In the genomic region with DNA sequence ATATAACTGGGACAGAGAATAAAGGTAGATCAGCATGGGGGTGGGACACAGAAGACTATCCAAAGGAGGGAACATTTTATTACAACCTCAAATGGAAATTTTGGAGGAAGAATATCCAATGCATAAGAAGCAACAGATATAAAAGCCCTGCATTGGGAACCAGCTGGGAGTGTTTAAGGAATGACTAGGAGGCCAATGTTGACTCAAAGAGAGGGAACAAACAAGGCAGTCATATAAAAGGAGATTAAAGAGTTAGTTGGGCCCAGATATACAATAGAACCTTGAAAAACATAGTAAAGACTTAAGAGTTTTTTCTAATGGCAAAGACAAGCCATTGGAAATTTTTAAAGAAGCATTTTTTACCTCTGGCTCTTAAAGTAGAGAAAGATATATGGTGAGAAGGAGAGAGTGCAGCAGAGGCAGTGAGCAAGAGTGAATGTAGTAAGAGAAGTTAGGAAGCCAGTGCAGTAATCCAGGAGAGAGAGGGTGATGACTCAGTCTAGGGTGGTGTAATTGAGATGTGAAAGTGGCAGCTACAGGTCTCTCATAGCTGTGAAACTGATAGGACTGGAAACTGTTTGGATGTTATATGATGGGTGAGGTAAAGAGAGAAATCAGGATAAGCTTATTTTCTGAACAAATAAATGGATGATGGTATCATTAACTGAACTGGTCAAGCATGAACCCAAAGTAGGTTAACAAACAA, we compare ENCODE assay signal across 13 cellular contexts.
DNase-seq lines count a peak whose midpoint lies in the region; ATAC-seq lines count a peak whose summit lies in the region.
"Had no signal": no experiment of that assay in that cellular context is flagged by ENCODE, and none has a peak within 500 bp of the region (broad histone marks: within the 10 kb centered on the region; RNA-seq: fewer than 3 reads in every experiment).

No MANE protein-coding gene starts in this region.

- no peaks in the 10 kb centered on the region for H3K4me1 ChIP-seq in HAP-1
- H3K4me1 ChIP-seq: pancreas, SJSA1 had no signal

- in situ Hi-C loops in HAP-1 (cut with MboI; ENCODE audit: low sequenced_read_pairs) = no loop called here

- no peaks in the 10 kb centered on the region for H3K9me3 ChIP-seq in HAP-1
- H3K9me3 ChIP-seq: pancreas, SJSA1 had no signal

- H3K4me3 ChIP-seq in HAP-1 = no peak overlapping the region
- H3K4me3 ChIP-seq: pancreas, SJSA1 had no signal

- H3K27me3 ChIP-seq in HAP-1 (ENCODE audit: low read depth) = no peaks in the 10 kb centered on the region
- H3K27me3 ChIP-seq: pancreas, SJSA1 had no signal

- DNase-seq in SKM-1 treated with dmso at 0.1 percent for 144 hours (lab: John Stamatoyannopoulos, UW; ENCODE audit: unreplicated experiment) = peak; percentile 3
- DNase-seq in SKM-1 (lab: John Stamatoyannopoulos, UW; ENCODE audit: unreplicated experiment) = no peak
- DNase-seq in NCI-H82 treated with DMSO at 0.1 percent for 48 hours (lab: John Stamatoyannopoulos, UW; ENCODE audit: unreplicated experiment) = peak; percentile 30
- no peak for DNase-seq in HAP-1 (ENCODE audit: low spot score in 2 of 2)
- DNase-seq in stimulated activated CD4-positive, alpha-beta T cell treated with anti-CD3 and anti-CD28 coated beads, Interleukin-2, amount 100 ng/mL, for 48 hours = no peak
- no peak for DNase-seq in stimulated activated CD8-positive, alpha-beta memory T cell treated with anti-CD3 and anti-CD28 coated beads, Interleukin-4, amount 100 ng/mL, for 48 hours
- DNase-seq: ACHN; activated naive CD4-positive, alpha-beta T cell; cortex of kidney; pancreas had no signal

- ATAC-seq in HG03520 (IDR thresholded peaks at IDR 0.05; ENCODE audit: unreplicated experiment) (peak; percentile 60), GM21737 (IDR thresholded peaks at IDR 0.05; ENCODE audit: unreplicated experiment) (no peak)

- H3K36me3 ChIP-seq in HAP-1 (replicated peaks) = no peaks in the 10 kb centered on the region
- H3K36me3 ChIP-seq: pancreas, SJSA1 had no signal

Comparison
In these comparisons a context has a peak if more than half of its experiments do, and no peak if none do; other contexts are left out.
1. DNase-seq: peak in SKM-1 treated with dmso at 0.1 percent for 144 hours (single experiment) and NCI-H82 treated with DMSO at 0.1 percent for 48 hours (single experiment); none in SKM-1 (single experiment), HAP-1 (0 of 2), stimulated activated CD4-positive, alpha-beta T cell treated with anti-CD3 and anti-CD28 coated beads, Interleukin-2, amount 100 ng/mL, for 48 hours (0 of 2) and stimulated activated CD8-positive, alpha-beta memory T cell treated with anti-CD3 and anti-CD28 coated beads, Interleukin-4, amount 100 ng/mL, for 48 hours (single experiment).